In the genomic region with DNA sequence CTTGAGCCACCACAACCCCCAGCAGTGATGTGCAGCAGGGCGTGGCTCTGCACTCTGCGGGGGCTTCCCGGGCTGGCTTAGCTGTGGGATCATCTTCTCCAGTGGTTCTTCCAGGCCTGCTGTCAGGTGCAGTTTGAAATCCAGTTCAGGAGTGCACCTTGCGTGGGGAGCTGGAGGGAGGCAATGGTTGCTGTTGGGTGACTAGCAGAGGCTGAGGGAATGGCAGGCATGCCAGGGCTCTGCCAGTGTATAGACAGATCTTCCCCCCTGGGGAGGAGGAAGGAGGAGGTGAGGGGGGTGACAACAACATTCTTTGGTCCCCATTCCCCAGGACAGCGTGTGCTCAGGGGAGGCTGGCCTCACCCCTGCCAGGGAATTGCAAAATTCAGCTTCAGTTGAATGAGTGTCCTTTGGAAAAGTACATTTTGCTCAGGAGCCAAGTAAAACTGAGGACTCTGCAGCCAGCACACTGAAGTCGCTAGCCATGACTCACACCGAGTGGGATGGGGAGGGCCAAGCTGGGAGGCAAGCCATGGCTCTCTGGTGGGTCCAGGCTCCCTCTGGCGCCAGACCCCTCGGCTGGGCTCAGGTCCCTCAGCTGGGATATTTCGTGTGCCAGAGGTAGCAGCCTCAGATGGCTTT, we compare ENCODE assay signal across 9 cellular contexts. TPM values are rescaled to one million over a fixed set of nuclear protein-coding genes. Genes with fewer than 3 reads are reported as not detected.
A peak's percentile ranks its signal among the peaks of the same experiment; 100 is the strongest.
DNase-seq lines count a peak whose midpoint lies in the region; ATAC-seq and TF ChIP-seq lines count a peak whose summit lies in the region.
"Had no signal": no experiment of that assay in that cellular context is flagged by ENCODE, and none has a peak within 500 bp of the region (broad histone marks: within the 10 kb centered on the region; RNA-seq: fewer than 3 reads in every experiment).

No MANE protein-coding gene starts in this region.

- intact Hi-C loops in CD8-positive, alpha-beta T cell (cut with DNase I, micrococcal nuclease) = no loop called here

- peaks cover 29% of the 10 kb centered on the region for H3K4me1 Mint-ChIP-seq in stimulated activated memory B cell treated with anti-CD40 and anti-IgM and Interleukin-4, amounts not matched to agents 10 μg/mL and 1 μg/mL and 100 μg/mL, for 72 hours
- H3K4me1 Mint-ChIP-seq in CD8-positive, alpha-beta T cell (ENCODE audit: low read depth) = peaks cover 36% of the 10 kb centered on the region

- H3K4me3 ChIP-seq in astrocyte of the spinal cord (ENCODE audit: low read depth, low read length) = no peak overlapping the region
- no peak overlapping the region for H3K4me3 ChIP-seq in CD8-positive, alpha-beta T cell (ENCODE audit: low read depth, low read length)

- POLR2A ChIA-PET in CD8-positive, alpha-beta T cell (lab: Charles Lee) = interaction anchor here (1.0 to 1.6 kb wide), 2 partner anchors 14 to 97 kb away, joined by 3 to 5 read pairs; no protein-coding TSS in a partner anchor

- in situ Hi-C loops in astrocyte of the spinal cord (cut with HindIII; ENCODE audit: low sequenced_read_pairs) = no loop called here

- H3K27me3 Mint-ChIP-seq in stimulated activated memory B cell treated with anti-CD40 and anti-IgM and Interleukin-4, amounts not matched to agents 10 μg/mL and 1 μg/mL and 100 μg/mL, for 72 hours = no peaks in the 10 kb centered on the region
- H3K27me3 Mint-ChIP-seq in CD8-positive, alpha-beta T cell (ENCODE audit: low read depth) = no peaks in the 10 kb centered on the region
- H3K27me3 Mint-ChIP-seq: activated naive CD8-positive, alpha-beta T cell treated with anti-CD3 and anti-CD28 coated beads, Interleukin-2, amount 10 ng/mL, durations not matched to agents 7 days and 5 days had no signal

- TF ChIP-seq CTCF in astrocyte of the spinal cord (IDR thresholded peaks at IDR 0.05; ENCODE audit: low read depth, low read length) = peak; percentile 58
- no peak for TF ChIP-seq CTCF in CD8-positive, alpha-beta T cell (IDR thresholded peaks at IDR 0.05)

- H3K36me3 Mint-ChIP-seq in stimulated activated memory B cell treated with anti-CD40 and anti-IgM and Interleukin-4, amounts not matched to agents 10 μg/mL and 1 μg/mL and 100 μg/mL, for 72 hours = peaks cover 7% of the 10 kb centered on the region
- H3K36me3 Mint-ChIP-seq in CD8-positive, alpha-beta T cell = peaks cover 10% of the 10 kb centered on the region

- peak overlapping the region; percentile 45 for H3K27ac Mint-ChIP-seq in stimulated activated memory B cell treated with anti-CD40 and anti-IgM and Interleukin-4, amounts not matched to agents 10 μg/mL and 1 μg/mL and 100 μg/mL, for 72 hours
- H3K27ac Mint-ChIP-seq in CD8-positive, alpha-beta T cell = no peak overlapping the region

- H3K27ac ChIP-seq in CD8-positive, alpha-beta T cell (ENCODE audit: low read depth, low read length) = no peak overlapping the region

- CTCF ChIA-PET in CD8-positive, alpha-beta T cell (lab: Charles Lee) = interaction anchor here (2.1 kb wide), 1 partner anchor 155 kb away, joined by 9 read pairs; no protein-coding TSS in a partner anchor

- H3K4me1 ChIP-seq in CD8-positive, alpha-beta T cell (ENCODE audit: insufficient read depth, low read length) = peaks cover 12% of the 10 kb centered on the region

- no peaks in the 10 kb centered on the region for H3K9me3 Mint-ChIP-seq in stimulated activated memory B cell treated with anti-CD40 and anti-IgM and Interleukin-4, amounts not matched to agents 10 μg/mL and 1 μg/mL and 100 μg/mL, for 72 hours
- no peaks in the 10 kb centered on the region for H3K9me3 Mint-ChIP-seq in CD8-positive, alpha-beta T cell
- H3K9me3 Mint-ChIP-seq: activated naive CD8-positive, alpha-beta T cell treated with anti-CD3 and anti-CD28 coated beads, Interleukin-2, amount 10 ng/mL, durations not matched to agents 7 days and 5 days had no signal

- ATAC-seq in stimulated activated memory B cell treated with anti-CD40 and anti-IgM and Interleukin-4, amounts not matched to agents 10 μg/mL and 1 μg/mL and 100 μg/mL, for 72 hours = no peak
- ATAC-seq in GM18520 (IDR thresholded peaks at IDR 0.05; ENCODE audit: unreplicated experiment) = no peak
- ATAC-seq in CD8-positive, alpha-beta T cell = no peak

- no peaks in the 10 kb centered on the region for H3K27me3 ChIP-seq in CD8-positive, alpha-beta T cell (ENCODE audit: insufficient read depth, low read length)

- H3K9me3 ChIP-seq in CD8-positive, alpha-beta T cell (ENCODE audit: low read length) = no peaks in the 10 kb centered on the region

- H3K36me3 ChIP-seq in CD8-positive, alpha-beta T cell (ENCODE audit: insufficient read depth, low read length) = no peaks in the 10 kb centered on the region

- DNase-seq in GOT3 (lab: John Stamatoyannopoulos, UW) = peak; percentile 49
- peak; percentile 95 for DNase-seq in astrocyte of the spinal cord (ENCODE audit: low read depth, low spot score)
- DNase-seq in inferior parietal cortex (ENCODE audit: extremely low spot score) = peak; percentile 79
- no peak for DNase-seq in CD8-positive, alpha-beta T cell
- DNase-seq in NCI-H2196 (lab: John Stamatoyannopoulos, UW; ENCODE audit: unreplicated experiment) = no peak
- DNase-seq in stimulated activated CD4-positive, alpha-beta T cell treated with anti-CD3 and anti-CD28 coated beads, Interleukin-2, amount 100 ng/mL, for 24 hours = no peak
- DNase-seq: activated naive CD8-positive, alpha-beta T cell treated with anti-CD3 and anti-CD28 coated beads, Interleukin-2, amount 10 ng/mL, durations not matched to agents 7 days and 5 days had no signal

- no peak overlapping the region for H3K4me3 Mint-ChIP-seq in stimulated activated memory B cell treated with anti-CD40 and anti-IgM and Interleukin-4, amounts not matched to agents 10 μg/mL and 1 μg/mL and 100 μg/mL, for 72 hours
- H3K4me3 Mint-ChIP-seq in CD8-positive, alpha-beta T cell = no peak overlapping the region
- H3K4me3 Mint-ChIP-seq: activated naive CD8-positive, alpha-beta T cell treated with anti-CD3 and anti-CD28 coated beads, Interleukin-2, amount 10 ng/mL, durations not matched to agents 7 days and 5 days had no signal

RNA-seq across cellular contexts. Expression of gene ERGIC1, which starts 35.0 kb away (rescaled TPM):
- total RNA-seq in CD8-positive, alpha-beta T cell = 10 to 100 TPM; 61.0 to 61.2 TPM

Comparison
In these comparisons a context has a peak if more than half of its experiments do, and no peak if none do; other contexts are left out.
1. DNase-seq: peak in GOT3 (single experiment), astrocyte of the spinal cord (single experiment) and inferior parietal cortex (single experiment); none in CD8-positive, alpha-beta T cell (0 of 7), NCI-H2196 (single experiment) and stimulated activated CD4-positive, alpha-beta T cell treated with anti-CD3 and anti-CD28 coated beads, Interleukin-2, amount 100 ng/mL, for 24 hours (0 of 2).